ENCODE assay signal across 2 cellular contexts in the genomic region with DNA sequence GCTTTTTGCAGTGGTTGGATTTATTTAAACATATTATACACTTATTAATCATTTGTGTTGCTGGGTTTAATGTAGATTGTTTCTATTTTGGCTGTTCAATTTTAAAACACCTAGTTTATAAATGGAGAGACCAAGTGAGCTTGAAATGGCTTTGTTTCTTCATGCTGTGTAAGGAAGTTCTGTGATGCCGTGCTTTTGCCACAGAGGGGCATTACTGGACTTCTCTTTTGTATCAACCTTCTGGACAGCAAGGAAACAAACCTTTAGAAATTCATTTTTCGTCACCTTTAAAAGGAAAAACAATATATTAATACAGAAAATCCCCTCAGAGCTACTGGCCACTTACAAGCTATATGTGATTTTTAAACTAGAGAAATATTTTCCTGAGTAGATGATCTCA.
TF ChIP-seq lines count a peak whose summit lies in the region.

No MANE protein-coding gene starts in this region.

TF ChIP-seq in IMR-90, 13 proteins besides CTCF, POLR2A, EP300 and RAD21:
- TF ChIP-seq, protein P1, sequence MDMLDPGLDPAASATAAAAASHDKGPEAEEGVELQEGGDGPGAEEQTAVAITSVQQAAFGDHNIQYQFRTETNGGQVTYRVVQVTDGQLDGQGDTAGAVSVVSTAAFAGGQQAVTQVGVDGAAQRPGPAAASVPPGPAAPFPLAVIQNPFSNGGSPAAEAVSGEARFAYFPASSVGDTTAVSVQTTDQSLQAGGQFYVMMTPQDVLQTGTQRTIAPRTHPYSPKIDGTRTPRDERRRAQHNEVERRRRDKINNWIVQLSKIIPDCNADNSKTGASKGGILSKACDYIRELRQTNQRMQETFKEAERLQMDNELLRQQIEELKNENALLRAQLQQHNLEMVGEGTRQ (IDR thresholded peaks at IDR 0.05; ENCODE audit: low read depth, low read length), result no peak
- TF ChIP-seq RCOR1 (IDR thresholded peaks at IDR 0.05; ENCODE audit: insufficient replicate concordance, low read length) (no peak), SMC3 (IDR thresholded peaks at IDR 0.05; ENCODE audit: low read depth, low read length) (0 out of 2 replicates have a peak, but pooled peaks have one; percentile 17), CHD1 (IDR thresholded peaks at IDR 0.05; ENCODE audit: low read depth, low read length) (no peak), BHLHE40 (IDR thresholded peaks at IDR 0.05; ENCODE audit: low read depth, low read length) (no peak)

TF ChIP-seq in SK-N-SH, 30 proteins besides CTCF, POLR2A, EP300 and RAD21 (continued from another document):
- TF ChIP-seq RFX5 (IDR thresholded peaks at IDR 0.05; ENCODE audit: low read length) (no peak), MAX (IDR thresholded peaks at IDR 0.05; ENCODE audit: low read depth) (no peak), RXRA (IDR thresholded peaks at IDR 0.05; ENCODE audit: borderline replicate concordance, low read depth) (no peak), NRF1 (IDR thresholded peaks at IDR 0.05; ENCODE audit: low read depth, low read length) (no peak), GABPA (IDR thresholded peaks at IDR 0.05; ENCODE audit: low read depth) (no peak), ELF1 (IDR thresholded peaks at IDR 0.05) (no peak), SIN3A (IDR thresholded peaks at IDR 0.05; ENCODE audit: borderline replicate concordance, low read depth, low read length) (no peak), FOSL2 (IDR thresholded peaks at IDR 0.05; ENCODE audit: borderline replicate concordance, low read depth) (no peak), NFIC (IDR thresholded peaks at IDR 0.05; ENCODE audit: borderline replicate concordance) (no peak), EZH2phosphoT487 (IDR thresholded peaks at IDR 0.05; ENCODE audit: borderline replicate concordance, low read depth) (no peak), MEF2A (IDR thresholded peaks at IDR 0.05; ENCODE audit: borderline replicate concordance, low read depth) (no peak)
